ENCODE assay signal across 30 cellular contexts in the genomic region with DNA sequence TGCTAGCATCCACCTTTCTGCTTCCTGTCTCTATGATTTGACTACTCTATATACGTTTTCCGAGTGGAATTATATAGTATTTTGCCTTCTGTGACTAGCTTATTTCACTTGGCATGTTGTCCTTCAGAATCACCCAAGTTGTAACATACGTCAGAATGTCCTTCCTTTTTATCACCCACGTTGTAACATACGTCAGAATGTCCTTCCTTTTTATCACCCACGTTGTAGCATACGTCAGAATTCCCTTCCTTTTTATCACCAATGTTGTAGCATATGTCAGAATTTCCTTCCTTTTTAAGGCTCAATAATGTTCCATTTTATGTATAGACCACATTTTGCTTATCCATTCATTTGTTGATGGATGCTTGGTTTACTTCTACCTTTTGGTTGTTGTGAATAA. TPM values are rescaled to one million over a fixed set of nuclear protein-coding genes. Genes with fewer than 3 reads are reported as not detected.
"Had no signal": no experiment of that assay in that cellular context is flagged by ENCODE, and none has a peak within 500 bp of the region (broad histone marks: within the 10 kb centered on the region; RNA-seq: fewer than 3 reads in every experiment).

No MANE protein-coding gene starts in this region.

- ATAC-seq: activated T-cell treated with anti-CD3 and anti-CD28 coated beads, Interleukin-2, amount 50 U/mL, for 4 hours; natural killer cell treated with Interleukin-12 subunit alpha and Interleukin-12 subunit beta and Interleukin-15 and Interleukin-18, amount 100 ng/mL, for 72 hours; stimulated activated effector memory CD8-positive, alpha-beta T cell treated with anti-CD3 and anti-CD28 coated beads, Interleukin-12 subunit alpha, Interleukin-12 subunit beta, amount 100 ng/mL, for 72 hours; stimulated activated naive CD8-positive, alpha-beta T cell treated with anti-CD3 and anti-CD28 coated beads, Interleukin-15, amount 100 ng/mL, for 72 hours had no signal

- H3K27me3 Mint-ChIP-seq: activated naive CD8-positive, alpha-beta T cell; central memory CD8-positive, alpha-beta T cell; natural killer cell treated with Interleukin-12 subunit alpha and Interleukin-12 subunit beta and Interleukin-15 and Interleukin-18, amount 100 ng/mL, for 72 hours; stimulated activated naive CD8-positive, alpha-beta T cell treated with anti-CD3 and anti-CD28 coated beads, Interleukin-15, amount 100 ng/mL, for 72 hours; type B pancreatic cell had no signal

- DNase-seq: activated CD4-positive, alpha-beta T cell treated with anti-CD3 and anti-CD28 coated beads for 1 hour; activated CD8-positive, alpha-beta memory T cell treated with anti-CD3 and anti-CD28 coated beads for 24 hours; activated CD8-positive, alpha-beta memory T cell treated with anti-CD3 and anti-CD28 coated beads, Interleukin-2, amount 50 U/mL, for 4 hours; activated naive CD4-positive, alpha-beta T cell; activated T-cell treated with anti-CD3 and anti-CD28 coated beads, Interleukin-2, amount 50 U/mL, for 4 hours; immature natural killer cell; stimulated activated CD4-positive, alpha-beta T cell treated with anti-CD3 and anti-CD28 coated beads, Interleukin-2, amount 100 ng/mL, for 24 hours; stimulated activated naive CD8-positive, alpha-beta T cell treated with anti-CD3 and anti-CD28 coated beads, Interleukin-15, amount 100 ng/mL, for 72 hours; T-helper 9 cell had no signal

- H3K36me3 ChIP-seq: adrenal gland, ascending aorta, breast epithelium, left lung, pancreas, right atrium auricular region, suprapubic skin had no signal

- H3K4me3 ChIP-seq: adrenal gland, ascending aorta, breast epithelium, coronary artery, hepatocyte, left lung, pancreas, psoas muscle, right atrium auricular region, suprapubic skin had no signal

- H3K4me2 ChIP-seq: hepatocyte had no signal

- H3K9me3 Mint-ChIP-seq: activated T-helper 2 cell treated with anti-CD3 and anti-CD28 coated beads, Interferon-gamma antibody, Interleukin-2, Interleukin-4, amounts not matched to agents 10 μg/mL and 5 μg/mL and 100 μg/mL, durations not matched to agents 14 hours and 24 hours and 36 hours; stimulated activated naive CD8-positive, alpha-beta T cell treated with anti-CD3 and anti-CD28 coated beads, Interleukin-15, amount 100 ng/mL, for 72 hours; type B pancreatic cell had no signal

- H3K27ac ChIP-seq: adrenal gland, ascending aorta, breast epithelium, coronary artery, left lung, psoas muscle, suprapubic skin had no signal

- H3K36me3 Mint-ChIP-seq: activated naive CD8-positive, alpha-beta T cell; immature natural killer cell; natural killer cell treated with Interleukin-12 subunit alpha and Interleukin-12 subunit beta and Interleukin-15 and Interleukin-18, amount 100 ng/mL, for 72 hours; stimulated activated effector memory CD8-positive, alpha-beta T cell treated with anti-CD3 and anti-CD28 coated beads, Interleukin-12 subunit alpha, Interleukin-12 subunit beta, amount 100 ng/mL, for 72 hours; type B pancreatic cell had no signal

- H3K4me3 Mint-ChIP-seq: activated naive CD8-positive, alpha-beta T cell; activated T-cell treated with anti-CD3 and anti-CD28 coated beads, Interleukin-2, amount 50 U/mL, for 4 hours; central memory CD8-positive, alpha-beta T cell; immature natural killer cell; natural killer cell treated with Interleukin-12 subunit alpha and Interleukin-12 subunit beta and Interleukin-15 and Interleukin-18, amount 100 ng/mL, for 72 hours; stimulated activated effector memory CD8-positive, alpha-beta T cell treated with anti-CD3 and anti-CD28 coated beads, Interleukin-12 subunit alpha, Interleukin-12 subunit beta, amount 100 ng/mL, for 72 hours; stimulated activated naive CD8-positive, alpha-beta T cell treated with anti-CD3 and anti-CD28 coated beads, Interleukin-15, amount 100 ng/mL, for 72 hours; type B pancreatic cell had no signal

- H3K4me1 Mint-ChIP-seq: central memory CD8-positive, alpha-beta T cell; immature natural killer cell; stimulated activated effector memory CD8-positive, alpha-beta T cell treated with anti-CD3 and anti-CD28 coated beads, Interleukin-12 subunit alpha, Interleukin-12 subunit beta, amount 100 ng/mL, for 72 hours; stimulated activated naive CD8-positive, alpha-beta T cell treated with anti-CD3 and anti-CD28 coated beads, Interleukin-15, amount 100 ng/mL, for 72 hours had no signal

- H3K27me3 ChIP-seq: adrenal gland, ascending aorta, breast epithelium, hepatocyte, left lung, pancreas, right atrium auricular region, suprapubic skin had no signal

- H3K79me2 ChIP-seq: hepatocyte had no signal

- H3K4me1 ChIP-seq: adrenal gland, breast epithelium, left lung, psoas muscle, right atrium auricular region had no signal

- H3K27ac Mint-ChIP-seq: activated naive CD8-positive, alpha-beta T cell; activated T-helper 2 cell treated with anti-CD3 and anti-CD28 coated beads, Interferon-gamma antibody, Interleukin-2, Interleukin-4, amounts not matched to agents 10 μg/mL and 5 μg/mL and 100 μg/mL, durations not matched to agents 14 hours and 24 hours and 36 hours; immature natural killer cell; natural killer cell treated with Interleukin-12 subunit alpha and Interleukin-12 subunit beta and Interleukin-15 and Interleukin-18, amount 100 ng/mL, for 72 hours; stimulated activated effector memory CD8-positive, alpha-beta T cell treated with anti-CD3 and anti-CD28 coated beads, Interleukin-12 subunit alpha, Interleukin-12 subunit beta, amount 100 ng/mL, for 72 hours; stimulated activated naive CD8-positive, alpha-beta T cell treated with anti-CD3 and anti-CD28 coated beads, Interleukin-15, amount 100 ng/mL, for 72 hours; type B pancreatic cell had no signal

- FAIRE-seq: pancreas had no signal

- H2AFZ ChIP-seq: hepatocyte had no signal

- H3K9me3 ChIP-seq: adrenal gland, ascending aorta, breast epithelium, left lung, pancreas, psoas muscle, right atrium auricular region, suprapubic skin had no signal

RNA-seq across cellular contexts. Expression of gene TAS2R1, which starts 22.9 kb away (rescaled TPM):
- total RNA-seq: activated T-cell treated with anti-CD3 and anti-CD28 coated beads, Interleukin-2, amount 50 U/mL, for 4 hours; activated T-helper 2 cell treated with anti-CD3 and anti-CD28 coated beads, Interferon-gamma antibody, Interleukin-2, Interleukin-4, amounts not matched to agents 10 μg/mL and 5 μg/mL and 100 μg/mL, durations not matched to agents 14 hours and 24 hours and 36 hours; adrenal gland; ascending aorta; breast epithelium; epithelial cell of proximal tubule; kidney epithelial cell; left lung; lung microvascular endothelial cell; natural killer cell treated with Interleukin-12 subunit alpha and Interleukin-12 subunit beta and Interleukin-15 and Interleukin-18, amount 100 ng/mL, for 72 hours; pancreas; psoas muscle; right atrium auricular region; skeletal muscle tissue; suprapubic skin; T-helper 1 cell treated with Interleukin-12 subunit alpha and Interleukin-12 subunit beta and Interleukin-4 antibody, amounts not matched to agents 30 ng/mL and 1 ng/mL, for 36 hours had no signal
- polyA plus RNA-seq: adrenal gland, hepatocyte, immature natural killer cell, pancreas, psoas muscle had no signal
